1 cellular context compared by ENCODE assay signal in the genomic region with DNA sequence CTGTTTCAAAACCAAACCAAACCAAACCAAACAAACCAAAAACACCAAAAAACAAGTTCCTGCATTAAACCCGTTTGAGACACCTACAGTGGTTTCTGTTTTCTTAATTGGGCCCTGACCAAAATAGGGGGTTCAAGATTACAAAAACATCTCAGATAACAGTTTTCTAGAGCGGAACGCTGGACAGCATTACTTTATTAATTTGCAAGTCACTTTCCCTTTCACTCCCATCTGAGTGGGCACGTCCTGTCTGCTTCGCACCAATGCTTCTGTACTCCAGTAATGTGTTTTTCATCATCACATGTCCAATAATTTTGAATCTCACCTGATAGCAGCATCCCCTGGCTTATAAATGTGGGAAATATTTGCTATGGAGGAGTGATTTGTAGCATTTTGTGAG.
TF ChIP-seq lines count a peak whose summit lies in the region.

No MANE protein-coding gene starts in this region.

TF ChIP-seq in GM12878, 131 proteins besides CTCF, POLR2A, EP300 and RAD21:
- TF ChIP-seq, protein P1, sequence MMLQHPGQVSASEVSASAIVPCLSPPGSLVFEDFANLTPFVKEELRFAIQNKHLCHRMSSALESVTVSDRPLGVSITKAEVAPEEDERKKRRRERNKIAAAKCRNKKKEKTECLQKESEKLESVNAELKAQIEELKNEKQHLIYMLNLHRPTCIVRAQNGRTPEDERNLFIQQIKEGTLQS (IDR thresholded peaks at IDR 0.05; ENCODE audit: borderline replicate concordance, extremely low read depth, low read depth, low read length): no peak
- TF ChIP-seq RCOR1 (conservative IDR thresholded peaks at IDR 0.05; ENCODE audit: low read depth, low read length): no peak
